12 cellular contexts compared by ENCODE assay signal in genomic region chr11:22521226-22521625, GRCh38.
DNase-seq lines count a peak whose midpoint lies in the region; ATAC-seq and TF ChIP-seq lines count a peak whose summit lies in the region.
"Had no signal": no experiment of that assay in that cellular context is flagged by ENCODE, and none has a peak within 500 bp of the region (broad histone marks: within the 10 kb centered on the region; RNA-seq: fewer than 3 reads in every experiment).

No MANE protein-coding gene starts in this region.

- no peaks in the 10 kb centered on the region for H3K9me3 Mint-ChIP-seq in neural progenitor cell

- no peak for TF ChIP-seq POLR2A in lower leg skin (IDR thresholded peaks at IDR 0.05)

- no peaks in the 10 kb centered on the region for H3K9me3 ChIP-seq in GM23248 (ENCODE audit: low read depth)
- no peaks in the 10 kb centered on the region for H3K9me3 ChIP-seq in neural progenitor cell (ENCODE audit: low read depth)
- H3K9me3 ChIP-seq: transverse colon had no signal

- intact Hi-C loops in Right ventricle myocardium superior (cut with DNase I) (no loop called here), lower leg skin (cut with DNase I; ENCODE audit: low total_unique reads) (no loop called here)

- H3K4me1 ChIP-seq in GM23248 (ENCODE audit: insufficient read depth) (peaks cover 17% of the 10 kb centered on the region), neural progenitor cell (no peaks in the 10 kb centered on the region)
- H3K4me1 ChIP-seq: transverse colon had no signal

- peak overlapping the region; percentile 32 for H3K9ac ChIP-seq in GM23248
- no peak overlapping the region for H3K9ac ChIP-seq in neural progenitor cell

- peaks cover under 1% of the 10 kb centered on the region for H3K4me1 Mint-ChIP-seq in neural progenitor cell

- ATAC-seq in Right ventricle myocardium superior (ENCODE audit: poor library complexity) = no peak

- TF ChIP-seq CTCF in fibroblast of pulmonary artery (IDR thresholded peaks at IDR 0.05; ENCODE audit: low read length, missing control alignments) = no peak
- TF ChIP-seq CTCF in neural progenitor cell (IDR thresholded peaks at IDR 0.05) = no peak
- TF ChIP-seq CTCF in lower leg skin (IDR thresholded peaks at IDR 0.05) = no peak

- H3K27ac ChIP-seq in GM23248 (peak overlapping the region; percentile 70), neural progenitor cell (no peak overlapping the region)
- H3K27ac ChIP-seq: transverse colon had no signal

- 31 to 35% methylated on average over 2 of the region's 2 CpGs for WGBS in GM23248 (ENCODE audit: low coverage in 1 of 2, low lambda C conversion rate in 2 of 2, missing lambda C conversion rate in 2 of 2), 2 experiments
- WGBS in lower leg skin, 2 donors = 30 to 34% methylated on average over 2 of the region's 2 CpGs

- no peaks in the 10 kb centered on the region for H3K9me2 ChIP-seq in GM23248 (ENCODE audit: insufficient read depth)

- no peak overlapping the region for H3K4me2 ChIP-seq in GM23248 (ENCODE audit: unreplicated experiment)
- H3K4me2 ChIP-seq in neural progenitor cell = no peak overlapping the region

- H3K79me2 ChIP-seq in GM23248 (ENCODE audit: insufficient read depth) = no peaks in the 10 kb centered on the region
- H3K79me2 ChIP-seq in neural progenitor cell (ENCODE audit: low read depth) = no peaks in the 10 kb centered on the region

- DNase-seq in GM03348 (ENCODE audit: low spot score) (peak; percentile 15), GM23248 (peak; percentile 83), NCI-H2171 (lab: John Stamatoyannopoulos, UW) (peak; percentile 23), fibroblast of pulmonary artery (ENCODE audit: low read depth) (peak; percentile 68), Right ventricle myocardium superior (no peak), NCI-H187 (lab: John Stamatoyannopoulos, UW) (no peak), neural progenitor cell (ENCODE audit: low spot score) (no peak), lower leg skin (ENCODE audit: low spot score in 2 of 2) (no peak)
- DNase-seq: NCI-H1436 treated with DMSO at 0.1 percent for 48 hours; stimulated activated CD4-positive, alpha-beta T cell treated with anti-CD3 and anti-CD28 coated beads, Interleukin-12 subunit alpha, Interleukin-12 subunit beta, amount 100 ng/mL, for 4 hours; transverse colon had no signal

- H3K4me3 ChIP-seq in GM23248 (no peak overlapping the region), fibroblast of pulmonary artery (replicated peaks; ENCODE audit: low read depth, low read length) (no peak overlapping the region), neural progenitor cell (no peak overlapping the region), lower leg skin (ENCODE audit: low read depth, poor library complexity, severe bottlenecking) (no peak overlapping the region)
- H3K4me3 ChIP-seq: transverse colon had no signal

- no peaks in the 10 kb centered on the region for H4K20me1 ChIP-seq in GM23248 (ENCODE audit: insufficient read depth)
- no peaks in the 10 kb centered on the region for H4K20me1 ChIP-seq in neural progenitor cell (ENCODE audit: low read depth)

- no peaks in the 10 kb centered on the region for H3K27me3 ChIP-seq in GM23248 (replicated peaks; ENCODE audit: insufficient read depth)
- H3K27me3 ChIP-seq in neural progenitor cell = no peaks in the 10 kb centered on the region
- H3K27me3 ChIP-seq: transverse colon had no signal

- in situ Hi-C loops in GM23248 (cut with MboI) = no loop called here

- H2AFZ ChIP-seq in GM23248 (no peak overlapping the region), neural progenitor cell (replicated peaks) (no peak overlapping the region)

- H3K27me3 Mint-ChIP-seq in neural progenitor cell (ENCODE audit: insufficient read depth, low read depth) = no peaks in the 10 kb centered on the region

- H3F3A ChIP-seq in GM23248 (ENCODE audit: insufficient read depth) = no peaks in the 10 kb centered on the region
- no peaks in the 10 kb centered on the region for H3F3A ChIP-seq in neural progenitor cell (ENCODE audit: low read depth)

- no peak overlapping the region for H3K4me3 Mint-ChIP-seq in neural progenitor cell
- H3K4me3 Mint-ChIP-seq: brain had no signal

- no peak overlapping the region for H3K27ac Mint-ChIP-seq in neural progenitor cell
- H3K27ac Mint-ChIP-seq: brain had no signal

- no peaks in the 10 kb centered on the region for H3K36me3 ChIP-seq in GM23248 (ENCODE audit: low read depth)
- H3K36me3 ChIP-seq in neural progenitor cell = no peaks in the 10 kb centered on the region
- H3K36me3 ChIP-seq: transverse colon had no signal

- H3K36me3 Mint-ChIP-seq in neural progenitor cell = no peaks in the 10 kb centered on the region
- H3K36me3 Mint-ChIP-seq: brain had no signal

Comparison
In these comparisons a context has a peak if more than half of its experiments do, and no peak if none do; other contexts are left out.
1. DNase-seq: peak in GM03348 (single experiment), GM23248 (single experiment), NCI-H2171 (single experiment) and fibroblast of pulmonary artery (single experiment); none in Right ventricle myocardium superior (single experiment), NCI-H187 (0 of 2), neural progenitor cell (single experiment) and lower leg skin (0 of 2).